ENCODE assay signal across 8 cellular contexts in genomic region chr5:96259211-96259772, GRCh38.
DNase-seq lines count a peak whose midpoint lies in the region; ATAC-seq, FAIRE-seq and TF ChIP-seq lines count a peak whose summit lies in the region.

No MANE protein-coding gene starts in this region.

- FAIRE-seq in H54 (lab: Jason Lieb, UNC) = peak; percentile 61

- no peaks in the 10 kb centered on the region for H3K9me3 ChIP-seq in RWPE2 (ENCODE audit: severe bottlenecking)

- peaks cover 12% of the 10 kb centered on the region for H3K4me1 Mint-ChIP-seq in activated CD8-positive, alpha-beta memory T cell treated with anti-CD3 and anti-CD28 coated beads, Interleukin-2, amount 10 ng/mL, durations not matched to agents 7 days and 5 days

- no peaks in the 10 kb centered on the region for H3K36me3 ChIP-seq in RWPE2 (ENCODE audit: low read depth)

- H3K4me3 Mint-ChIP-seq in activated CD8-positive, alpha-beta memory T cell treated with anti-CD3 and anti-CD28 coated beads, Interleukin-2, amount 10 ng/mL, durations not matched to agents 7 days and 5 days = no peak overlapping the region

- no peak overlapping the region for H3K4me3 ChIP-seq in RWPE2 (ENCODE audit: severe bottlenecking)

- DNase-seq in ACHN = peak; percentile 12
- DNase-seq in H54 (ENCODE audit: insufficient read length, low spot score) = no peak
- DNase-seq in RWPE2 (ENCODE audit: low spot score) = no peak
- DNase-seq in left cardiac atrium = no peak
- DNase-seq in NCI-H1417 (lab: John Stamatoyannopoulos, UW) = no peak
- DNase-seq in activated CD8-positive, alpha-beta memory T cell treated with anti-CD3 and anti-CD28 coated beads, Interleukin-2, amount 10 ng/mL, durations not matched to agents 7 days and 5 days = no peak
- DNase-seq in activated T-cell treated with anti-CD3 and anti-CD28 coated beads, Interleukin-2, amount 50 U/mL, for 1 hour = no peak

- intact Hi-C loops in left cardiac atrium (cut with DNase I) = no loop called here

- no peak for TF ChIP-seq POLR2A in H54 (IDR thresholded peaks at IDR 0.05; ENCODE audit: low read depth, low read length)

- ATAC-seq in RWPE2 (ENCODE audit: low read depth) (peak; percentile 69), left cardiac atrium (peak; percentile 41 to 80), GM19455 (IDR thresholded peaks at IDR 0.05; ENCODE audit: unreplicated experiment) (no peak)
- no peak for ATAC-seq in activated CD8-positive, alpha-beta memory T cell treated with anti-CD3 and anti-CD28 coated beads, Interleukin-2, amount 10 ng/mL, durations not matched to agents 7 days and 5 days

- no peak for TF ChIP-seq CTCF in RWPE2 (IDR thresholded peaks at IDR 0.05; ENCODE audit: poor library complexity, severe bottlenecking)

- CTCF ChIA-PET in activated CD8-positive, alpha-beta memory T cell treated with anti-CD3 and anti-CD28 coated beads, Interleukin-2, amount 10 ng/mL, durations not matched to agents 7 days and 5 days (lab: Charles Lee) = no interaction called here

- H3K4me1 ChIP-seq in RWPE2 (ENCODE audit: insufficient read depth, poor library complexity, severe bottlenecking) = peaks cover 54% of the 10 kb centered on the region

- H3K27ac Mint-ChIP-seq in activated CD8-positive, alpha-beta memory T cell treated with anti-CD3 and anti-CD28 coated beads, Interleukin-2, amount 10 ng/mL, durations not matched to agents 7 days and 5 days = no peak overlapping the region

- in situ Hi-C loops in ACHN (cut with HindIII; ENCODE audit: low pct_ligation_motif_present, low pct_unique_long_range_greater_than_20kb, low sequenced_read_pairs) = no loop called here

- H3K27me3 ChIP-seq in RWPE2 (ENCODE audit: insufficient read depth, poor library complexity, severe bottlenecking) = no peaks in the 10 kb centered on the region

- peaks cover 4% of the 10 kb centered on the region for H3K9me3 Mint-ChIP-seq in activated CD8-positive, alpha-beta memory T cell treated with anti-CD3 and anti-CD28 coated beads, Interleukin-2, amount 10 ng/mL, durations not matched to agents 7 days and 5 days (ENCODE audit: low read depth)

- peaks cover 8% of the 10 kb centered on the region for H3K27me3 Mint-ChIP-seq in activated CD8-positive, alpha-beta memory T cell treated with anti-CD3 and anti-CD28 coated beads, Interleukin-2, amount 10 ng/mL, durations not matched to agents 7 days and 5 days

- H3K36me3 Mint-ChIP-seq in activated CD8-positive, alpha-beta memory T cell treated with anti-CD3 and anti-CD28 coated beads, Interleukin-2, amount 10 ng/mL, durations not matched to agents 7 days and 5 days = peaks cover 2% of the 10 kb centered on the region

- peak overlapping the region; percentile 98 for H3K27ac ChIP-seq in RWPE2 (ENCODE audit: poor library complexity, severe bottlenecking)

Comparison
In these comparisons a context has a peak if more than half of its experiments do, and no peak if none do; other contexts are left out.
1. ATAC-seq: peak in RWPE2 (single experiment) and left cardiac atrium (2 of 2); none in GM19455 (single experiment) and activated CD8-positive, alpha-beta memory T cell treated with anti-CD3 and anti-CD28 coated beads, Interleukin-2, amount 10 ng/mL, durations not matched to agents 7 days and 5 days (single experiment).